In genomic region chr6:159646731-159647130, GRCh38 we compare ENCODE assay signal across 11 cellular contexts. TPM values are rescaled to one million over a fixed set of nuclear protein-coding genes. Genes with fewer than 3 reads are reported as not detected.
DNase-seq lines count a peak whose midpoint lies in the region; ATAC-seq lines count a peak whose summit lies in the region.
"Had no signal": no experiment of that assay in that cellular context is flagged by ENCODE, and none has a peak within 500 bp of the region (broad histone marks: within the 10 kb centered on the region; RNA-seq: fewer than 3 reads in every experiment).

No MANE protein-coding gene starts in this region.

- ATAC-seq in GM21381 (IDR thresholded peaks at IDR 0.05; ENCODE audit: unreplicated experiment): peak; percentile 99
- peak; percentile 97 for ATAC-seq in HG03378 (IDR thresholded peaks at IDR 0.05; ENCODE audit: unreplicated experiment)
- ATAC-seq in left lobe of liver: no peak

- DNase-seq in ELR (ENCODE audit: low read depth) (peak; percentile 32), epithelial cell of prostate (ENCODE audit: low read depth, low spot score) (peak; percentile 29), DMS79 treated with DMSO at 0.1 percent for 48 hours (lab: John Stamatoyannopoulos, UW) (no peak), left lobe of liver (ENCODE audit: low spot score) (no peak), hepatic stellate cell (ENCODE audit: low spot score) (no peak), substantia nigra (lab: John Stamatoyannopoulos, UW) (no peak)
- DNase-seq: HFFc6; NCI-H526; stimulated activated CD4-positive, alpha-beta T cell treated with anti-CD3 and anti-CD28 coated beads, Interleukin-4, amount 100 ng/mL, for 1 hour had no signal

- H3K27ac ChIP-seq in epithelial cell of prostate (no peak overlapping the region), substantia nigra (ENCODE audit: low read depth, low read length, poor library complexity, severe bottlenecking) (no peak overlapping the region)

RNA-seq across cellular contexts. Expression of gene SOD2, which starts 46.3 kb away (rescaled TPM):
- total RNA-seq in left lobe of liver: 608 TPM

Comparison
In these comparisons a context has a peak if more than half of its experiments do, and no peak if none do; other contexts are left out.
1. DNase-seq: peak in ELR (single experiment) and epithelial cell of prostate (single experiment); none in DMS79 treated with DMSO at 0.1 percent for 48 hours (single experiment), left lobe of liver (single experiment), hepatic stellate cell (single experiment) and substantia nigra (0 of 49).